ENCODE assay signal across 21 cellular contexts in genomic region chr3:130816873-130817445, GRCh38.
DNase-seq lines count a peak whose midpoint lies in the region; FAIRE-seq and TF ChIP-seq lines count a peak whose summit lies in the region.
"Had no signal": no experiment of that assay in that cellular context is flagged by ENCODE, and none has a peak within 500 bp of the region (broad histone marks: within the 10 kb centered on the region; RNA-seq: fewer than 3 reads in every experiment).

No MANE protein-coding gene starts in this region.

- H4K8ac ChIP-seq in H1 (ENCODE audit: extremely low read depth, insufficient read depth, low read length) = no peak overlapping the region

- H3K4me1 ChIP-seq in H1 (replicated peaks in 1 of 4; ENCODE audit: control insufficient read depth in 3 of 4, insufficient read depth in 4 of 4, low read length in 3 of 4) (peaks cover 0 to 3% (median 0%) of the 10 kb centered on the region in 4 experiments; a peak in 2 of 7 replicates), stomach smooth muscle (ENCODE audit: control insufficient read depth, insufficient read depth, low read length) (peaks cover 16% of the 10 kb centered on the region)
- H3K4me1 ChIP-seq: Caco-2 had no signal

- H3K18ac ChIP-seq in H1 (ENCODE audit: extremely low read depth, low read length) = no peak overlapping the region

- H3K4ac ChIP-seq in H1 (replicated peaks; ENCODE audit: insufficient read length, low read depth, low read length) = no peak overlapping the region

- H3K27me3 ChIP-seq in H1 (replicated peaks in 1 of 4; ENCODE audit: control insufficient read depth in 3 of 4, extremely low read depth in 1 of 4, insufficient read depth in 3 of 4, low read length in 3 of 4) (no peaks in the 10 kb centered on the region), stomach smooth muscle (ENCODE audit: control insufficient read depth in 1 of 2, insufficient read depth in 2 of 2, low read length in 2 of 2) (no peaks in the 10 kb centered on the region)

- H3K79me2 ChIP-seq in H1 (ENCODE audit: control insufficient read depth in 1 of 2, insufficient read depth in 2 of 2, low read length in 2 of 2) = no peaks in the 10 kb centered on the region

- H2BK20ac ChIP-seq in H1 (ENCODE audit: low read length) = no peak overlapping the region

- no peak overlapping the region for H2BK15ac ChIP-seq in H1 (ENCODE audit: low read length)

- H2AFZ ChIP-seq in H1 (ENCODE audit: low read length) = no peak overlapping the region

- no peak for TF ChIP-seq CTCF in H1 (IDR thresholded peaks at IDR 0.05; ENCODE audit: control extremely low read depth in 1 of 3, insufficient read depth in 1 of 3, low read depth in 1 of 3, low read length in 3 of 3)

- H3K36me3 ChIP-seq in H1 (ENCODE audit: control insufficient read depth in 2 of 4, insufficient read depth in 4 of 4, low read length in 3 of 4) (peaks cover 0 to 8% (median 0%) of the 10 kb centered on the region in 4 experiments; a peak in 2 of 8 replicates), stomach smooth muscle (ENCODE audit: control insufficient read depth in 2 of 2, insufficient read depth in 2 of 2, low read length in 2 of 2) (no peaks in the 10 kb centered on the region)

- H2BK120ac ChIP-seq in H1 (replicated peaks; ENCODE audit: low read depth, low read length) = no peak overlapping the region

- H3K27ac ChIP-seq in H1 (ENCODE audit: low read depth, low read length) (no peak overlapping the region), stomach smooth muscle (ENCODE audit: low read length) (peak overlapping the region; percentile 0)
- H3K27ac ChIP-seq: 22Rv1, C4-2B, HL-60 had no signal

- CTCF ChIA-PET in H1 (lab: Charles Lee; ENCODE audit: partially characterized antibody) = interaction anchor here (1.0 to 1.6 kb wide), 2 partner anchors 56 to 76 kb away, joined by 3 to 4 read pairs; no protein-coding TSS in a partner anchor

- no peak overlapping the region for H2AK5ac ChIP-seq in H1 (ENCODE audit: low read depth, low read length)

- TF ChIP-seq EP300 in H1 (IDR thresholded peaks at IDR 0.05; ENCODE audit: borderline replicate concordance in 1 of 2, low read depth in 2 of 2, low read length in 2 of 2) = no peak

- no peak for TF ChIP-seq POLR2A in H1 (IDR thresholded peaks at IDR 0.05; ENCODE audit: control extremely low read depth in 1 of 2, low read depth in 2 of 2, low read length in 2 of 2)

- H3K4me3 ChIP-seq in H1 (ENCODE audit: extremely low read depth in 1 of 4, insufficient read depth in 2 of 4, low read depth in 3 of 4, low read length in 4 of 4) (no peak overlapping the region), stomach smooth muscle (ENCODE audit: low read length in 2 of 2) (no peak overlapping the region)
- H3K4me3 ChIP-seq: GM12878 had no signal

- no peak overlapping the region for H3K23ac ChIP-seq in H1 (ENCODE audit: insufficient read length)

- H3K14ac ChIP-seq in H1 (ENCODE audit: insufficient read length) = no peak overlapping the region

- no peak for FAIRE-seq in H1 (lab: Jason Lieb, UNC)
- FAIRE-seq: GM12878 had no signal

- 80% methylated on average over 4 of the region's 4 CpGs; no CpG with 5 or more reads in 1 of the 2 experiments for WGBS in H1 (ENCODE audit: extremely low coverage in 1 of 2, insufficient coverage in 1 of 2, insufficient read length in 1 of 2, insufficient replicate concordance in 2 of 2, low coverage in 1 of 2, low lambda C conversion rate in 2 of 2, missing lambda C conversion rate in 1 of 2), 2 experiments

- no peak overlapping the region for H3K56ac ChIP-seq in H1 (replicated peaks; ENCODE audit: insufficient read length, low read depth, low read length)

- DNase-seq in NCI-H1092 treated with DMSO at 0.1 percent for 48 hours (lab: John Stamatoyannopoulos, UW) (peak; percentile 29), NCI-H1092 (lab: John Stamatoyannopoulos, UW) (no peak), NCI-H69 (lab: John Stamatoyannopoulos, UW) (peak; percentile 48), H1 (ENCODE audit: low read depth in 1 of 2, low spot score in 2 of 2) (no peak), LoVo (ENCODE audit: low spot score) (no peak), NAMALWA (ENCODE audit: low spot score) (no peak)
- no peak for DNase-seq in stimulated activated CD4-positive, alpha-beta T cell treated with anti-CD3 and anti-CD28 coated beads, Interleukin-4, amount 100 ng/mL, for 4 hours
- DNase-seq: Caco-2; CD8-positive, alpha-beta T cell; GDM1; Kasumi-1; MV-4-11; NCI-H1417; NCI-H187 treated with DMSO at 0.1 percent for 48 hours; NCI-H2107; NCI-H526 treated with DMSO at 0.1 percent for 48 hours had no signal

- H3K4me2 ChIP-seq in H1 (ENCODE audit: insufficient read depth in 1 of 2, low read depth in 2 of 2, low read length in 2 of 2) = peak overlapping the region; percentile 22 to 26; a peak in 1 of 4 replicates

- H3K9me3 ChIP-seq in H1 (ENCODE audit: insufficient read depth in 2 of 2, low read depth in 1 of 2, low read length in 1 of 2) = peaks cover 10 to 13% of the 10 kb centered on the region in 2 experiments
- H3K9me3 ChIP-seq in stomach smooth muscle (ENCODE audit: control insufficient read depth in 2 of 2, low read length in 2 of 2) = no peaks in the 10 kb centered on the region
- H3K9me3 ChIP-seq: Caco-2 had no signal

- H3K9ac ChIP-seq in H1 (replicated peaks in 1 of 4; ENCODE audit: extremely low read depth in 1 of 4, low read depth in 3 of 4, low read length in 3 of 4) = peak overlapping the region in 1 of 4 experiments; percentile 2; a peak in 1 of 7 replicates
- H3K9ac ChIP-seq in stomach smooth muscle (ENCODE audit: low read length in 2 of 2) = no peak overlapping the region

- no peak for TF ChIP-seq RAD21 in H1 (IDR thresholded peaks at IDR 0.05 in 1 of 2, conservative IDR thresholded peaks at IDR 0.05 in 1 of 2; ENCODE audit: low read depth in 2 of 2, low read length in 2 of 2)

- no peak overlapping the region for H2BK12ac ChIP-seq in H1 (ENCODE audit: low read depth, low read length)

- H4K91ac ChIP-seq in H1 (replicated peaks; ENCODE audit: insufficient read length, low read length) = no peak overlapping the region

- POLR2A ChIA-PET in H1 (lab: Charles Lee; ENCODE audit: partially characterized antibody) = interaction anchor here (1.5 kb wide), 1 partner anchor 23 kb away, joined by 6 read pairs; no protein-coding TSS in a partner anchor

- H3K23me2 ChIP-seq in H1 (ENCODE audit: low read depth, low read length) = no peaks in the 10 kb centered on the region

- no peak overlapping the region for H4K5ac ChIP-seq in H1 (ENCODE audit: insufficient read length, low read depth, low read length)

- H3K79me1 ChIP-seq in H1 (ENCODE audit: low read depth, low read length) = no peaks in the 10 kb centered on the region

- H2BK5ac ChIP-seq in H1 (ENCODE audit: low read depth, low read length) = no peak overlapping the region

- no peaks in the 10 kb centered on the region for H4K20me1 ChIP-seq in H1 (replicated peaks in 1 of 2; ENCODE audit: control insufficient read depth in 1 of 2, insufficient read depth in 2 of 2, low read length in 2 of 2)

TF ChIP-seq in H1, 55 proteins besides CTCF, POLR2A, EP300 and RAD21:
- TF ChIP-seq SUZ12 (IDR thresholded peaks at IDR 0.05; ENCODE audit: low read length) (no peak), CREB1 (IDR thresholded peaks at IDR 0.05) (0 out of 2 replicates have a peak, but pooled peaks have one; percentile 23)
TF ChIP-seq in H1: peak in this region for 1.

Comparison
In these comparisons a context has a peak if more than half of its experiments do, and no peak if none do; other contexts are left out.
1. DNase-seq: peak in NCI-H1092 treated with DMSO at 0.1 percent for 48 hours (single experiment) and NCI-H69 (single experiment); none in NCI-H1092 (single experiment), H1 (0 of 2), LoVo (single experiment), NAMALWA (single experiment) and stimulated activated CD4-positive, alpha-beta T cell treated with anti-CD3 and anti-CD28 coated beads, Interleukin-4, amount 100 ng/mL, for 4 hours (0 of 2).